In the genomic region with DNA sequence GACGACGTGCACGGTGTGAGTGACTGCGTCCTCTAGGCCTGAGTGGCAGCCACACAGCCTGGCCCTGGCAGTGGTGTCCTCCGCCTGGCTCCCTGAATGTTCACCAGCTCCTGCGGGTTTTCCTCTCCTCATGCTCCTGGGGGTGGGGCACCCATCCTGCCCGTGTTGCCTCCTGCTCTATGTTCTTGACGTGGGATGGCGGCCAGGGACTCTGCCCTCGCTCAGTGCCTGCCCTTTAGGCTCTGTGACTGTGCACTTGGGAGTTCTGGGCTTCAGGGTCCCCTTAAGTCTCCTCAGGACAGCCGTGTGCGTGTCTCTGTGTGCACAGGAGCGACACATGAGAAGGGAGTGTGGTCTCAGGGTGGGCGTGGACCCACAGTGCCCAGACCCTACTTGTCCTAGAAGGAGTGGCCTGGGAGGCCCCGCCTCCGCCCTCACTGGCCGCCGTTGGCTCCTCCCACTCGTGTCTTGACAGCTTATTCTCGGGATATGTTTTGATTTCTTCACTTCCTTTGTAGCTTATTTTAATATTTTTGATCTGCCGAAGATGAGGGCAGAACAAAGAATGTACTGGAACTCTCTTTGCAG, we compare ENCODE assay signal across 8 cellular contexts. TPM values are rescaled to one million over a fixed set of nuclear protein-coding genes. Genes with fewer than 3 reads are reported as not detected.
DNase-seq lines count a peak whose midpoint lies in the region; ATAC-seq, FAIRE-seq and TF ChIP-seq lines count a peak whose summit lies in the region.

No MANE protein-coding gene starts in this region.

- H3K27me3 ChIP-seq in K562 (ENCODE audit: control insufficient read depth in 2 of 2, insufficient read depth in 2 of 2, low read length in 2 of 2) (no peaks in the 10 kb centered on the region), iPS-18a (ENCODE audit: control insufficient read depth, insufficient read depth, low read length) (no peaks in the 10 kb centered on the region)

- BruUV-seq in K562 (replicated peaks; lab: Mats Ljungman, UMichigan) = no TSS peak

- no peak for TF ChIP-seq RAD21 in K562 (CRISPR knock-in tag; conservative IDR thresholded peaks at IDR 0.05 in 1 of 2, IDR thresholded peaks at IDR 0.05 in 1 of 2)

- H3K27ac ChIP-seq in K562 (ENCODE audit: extremely low read depth, low read depth, low read length) = peak overlapping the region; percentile 66; the same call in 2 of the 3 replicates
- no peak overlapping the region for H3K27ac ChIP-seq in iPS-18a (ENCODE audit: low read length)

- peaks cover 36% of the 10 kb centered on the region for H3K9me1 ChIP-seq in K562 (ENCODE audit: control insufficient read depth, insufficient read depth, low read length)

- H3K4me1 ChIP-seq in K562 (replicated peaks in 1 of 2; ENCODE audit: control insufficient read depth in 2 of 2, insufficient read depth in 2 of 2, low read length in 2 of 2) (peaks cover 36 to 87% of the 10 kb centered on the region in 2 experiments), iPS-18a (ENCODE audit: control insufficient read depth, low read depth, low read length) (peaks cover 10% of the 10 kb centered on the region)

- no peak for TF ChIP-seq CTCF in K562 (IDR thresholded peaks at IDR 0.05 in 2 of 3, conservative IDR thresholded peaks at IDR 0.05 in 1 of 3; ENCODE audit: insufficient read depth in 2 of 3, low read depth in 1 of 3, low read length in 3 of 3)

- 8% methylated on average over 21 of the region's 21 CpGs for WGBS in K562 (ENCODE audit: insufficient coverage, low coverage, missing lambda C conversion rate)

- DNase-seq in HEK293T (ENCODE audit: extremely low spot score) (peak; percentile 72), T-helper 22 cell (ENCODE audit: low read depth) (peak; percentile 80), K562 (ENCODE audit: extremely low read depth in 1 of 4, low spot score in 3 of 4) (peak; percentile 78 to 82 (median 81)), sciatic nerve (ENCODE audit: low spot score) (peak; percentile 93)

- H3K79me2 ChIP-seq in K562 (ENCODE audit: control insufficient read depth, insufficient read depth, low read length) = peaks cover 83% of the 10 kb centered on the region

- H2AFZ ChIP-seq in K562 (ENCODE audit: low read depth, low read length) = no peak overlapping the region

- peak; percentile 87 for FAIRE-seq in K562 (lab: Jason Lieb, UNC)

- no peak for TF ChIP-seq EP300 in K562 (IDR thresholded peaks at IDR 0.05; ENCODE audit: low read length)

- intact Hi-C loops in K562 (cut with micrococcal nuclease) (loop anchor here (2.0 kb wide), 1 partner anchor 33 kb away; no protein-coding TSS in a partner anchor), sciatic nerve (cut with DNase I) (loop anchor here (10.0 kb wide), 1 partner anchor 63 kb away; no protein-coding TSS in a partner anchor)

- peak; percentile 48 for ATAC-seq in K562
- peak; percentile 66 for ATAC-seq in sciatic nerve
- no peak for ATAC-seq in GM21515 (IDR thresholded peaks at IDR 0.05; ENCODE audit: unreplicated experiment)
- ATAC-seq in HG02981 (IDR thresholded peaks at IDR 0.05; ENCODE audit: unreplicated experiment) = no peak
- ATAC-seq in GM21717 (IDR thresholded peaks at IDR 0.05; ENCODE audit: unreplicated experiment) = no peak

- no peaks in the 10 kb centered on the region for H3K9me3 ChIP-seq in K562 (replicated peaks; ENCODE audit: control insufficient read depth, insufficient read depth, low read depth, low read length)
- H3K9me3 ChIP-seq in iPS-18a (ENCODE audit: control insufficient read depth, low read depth, low read length) = no peaks in the 10 kb centered on the region

- in situ Hi-C loops in K562 (cut with MboI) = loop anchor here (5.0 kb wide), 1 partner anchor 34 kb away; no protein-coding TSS in a partner anchor

- peak overlapping the region; percentile 96 for H3K4me2 ChIP-seq in K562 (ENCODE audit: insufficient read depth, low read length)

- TF ChIP-seq POLR2A in K562 (conservative IDR thresholded peaks at IDR 0.05) = no peak

- CTCF ChIA-PET in HEK293T (lab: Yijun Ruan, JAX) (interaction anchor here (0.6 to 1.5 kb wide), 3 partner anchors 10 to 150 kb away, joined by 3 read pairs; no protein-coding TSS in a partner anchor), K562 (lab: Yijun Ruan, JAX; ENCODE audit: low intra/inter-chr PET ratio) (no interaction called here)

- H3K36me3 ChIP-seq in K562 (ENCODE audit: control insufficient read depth, insufficient read depth, low read length) (peaks cover 14% of the 10 kb centered on the region; the same call in 2 of the 3 replicates), iPS-18a (ENCODE audit: control insufficient read depth, low read depth, low read length) (no peaks in the 10 kb centered on the region)

- peaks cover 75% of the 10 kb centered on the region for H4K20me1 ChIP-seq in K562 (replicated peaks; ENCODE audit: control insufficient read depth, insufficient read depth, low read length)

- POLR2A ChIA-PET in HEK293T (lab: Yijun Ruan, JAX) = interaction anchor here (1.0 to 1.8 kb wide), 7 partner anchors 19 to 160 kb away, joined by 3 to 5 read pairs (median 3); partner anchors contain the start of genes MORN1 and RER1
- POLR2A ChIA-PET in K562 (lab: Yijun Ruan, JAX) = interaction anchor here (0.7 to 4.0 kb wide), 15 partner anchors 10 to 162 kb away, joined by 3 to 33 read pairs (median 4); partner anchors contain the start of genes MORN1 and RER1

- peak overlapping the region; percentile 65 to 92 for H3K9ac ChIP-seq in K562 (ENCODE audit: insufficient read depth in 1 of 2, low read depth in 2 of 2, low read length in 2 of 2)
- no peak overlapping the region for H3K9ac ChIP-seq in iPS-18a (ENCODE audit: low read length)

- H3K4me3 ChIP-seq in K562 = peak overlapping the region; percentile 53
- peak overlapping the region; percentile 76 for H3K4me3 ChIP-seq in iPS-18a (ENCODE audit: low read length)

TF ChIP-seq in HEK293T, 16 proteins besides CTCF, POLR2A, EP300 and RAD21 (continues in another document):
- no peak for TF ChIP-seq FOXM1 (IDR thresholded peaks at IDR 0.05; ENCODE audit: borderline replicate concordance)
- TF ChIP-seq, protein P1, sequence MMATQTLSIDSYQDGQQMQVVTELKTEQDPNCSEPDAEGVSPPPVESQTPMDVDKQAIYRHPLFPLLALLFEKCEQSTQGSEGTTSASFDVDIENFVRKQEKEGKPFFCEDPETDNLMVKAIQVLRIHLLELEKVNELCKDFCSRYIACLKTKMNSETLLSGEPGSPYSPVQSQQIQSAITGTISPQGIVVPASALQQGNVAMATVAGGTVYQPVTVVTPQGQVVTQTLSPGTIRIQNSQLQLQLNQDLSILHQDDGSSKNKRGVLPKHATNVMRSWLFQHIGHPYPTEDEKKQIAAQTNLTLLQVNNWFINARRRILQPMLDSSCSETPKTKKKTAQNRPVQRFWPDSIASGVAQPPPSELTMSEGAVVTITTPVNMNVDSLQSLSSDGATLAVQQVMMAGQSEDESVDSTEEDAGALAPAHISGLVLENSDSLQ (IDR thresholded peaks at IDR 0.05) = peak; percentile 63

TF ChIP-seq in K562, 482 proteins besides CTCF, POLR2A, EP300 and RAD21 (continues in another document):
- no peak for TF ChIP-seq TEAD1 (CRISPR knock-in tag; IDR thresholded peaks at IDR 0.05)

RNA-seq across cellular contexts. Expression of gene SKI, which starts 3.6 kb away (rescaled TPM):
- total RNA-seq in K562 (2011; cell fraction: chromatin; rRNA removed; ENCODE audit: low replicate concordance) = 25.0 and 40.0 TPM in 2 replicates
- 28.2 and 34.2 TPM in 2 replicates for total RNA-seq in K562 (2011; cell fraction: nucleolus; rRNA removed)
- total RNA-seq in K562 (2011; cell fraction: nucleoplasm; rRNA removed) = 21.0 and 24.4 TPM in 2 replicates
- 10.8 and 16.6 TPM in 2 replicates for total RNA-seq in K562 (2014; rRNA removed)
- 2.8 and 3.2 TPM in 2 replicates for total RNA-seq in K562 (2014; rRNA removed; fragmentation: Illumina TruSeq; extraction: Trizol)
- 4.6 and 5.6 TPM in 2 replicates for total RNA-seq in K562 (2015; rRNA removed; fragmentation: Illumina TruSeq; extraction: Trizol)
- total RNA-seq in K562 (2021) = 55.4 and 60.5 TPM in 2 replicates
- 3.1 and 4.6 TPM in 2 replicates for polyA plus RNA-seq in K562 (2011; rRNA removed)
- 3.6 and 6.1 TPM in 2 replicates for polyA plus RNA-seq in K562 (2011; cell fraction: cytosol; rRNA removed)
- 8.6 and 16.4 TPM in 2 replicates for polyA plus RNA-seq in K562 (2011; cell fraction: nucleus; rRNA removed)
- polyA plus RNA-seq in K562 (2012) = 13.2 and 13.6 TPM in 2 replicates
- polyA plus RNA-seq in K562 (2014; fragmentation: Illumina TruSeq; extraction: Trizol) = 15.8 and 21.4 TPM in 2 replicates
- under 1 TPM; 0.10 to 0.39 TPM for polyA plus RNA-seq in K562 (2014; fragmentation: Nextera tagmentation; extraction: Ambion mirVana)
- 16.4 and 17.0 TPM in 2 replicates for polyA plus RNA-seq in K562 (2014; rRNA removed)
- 2.7 and 4.6 TPM in 2 replicates for polyA minus RNA-seq in K562 (2011; rRNA and poly(A)+ RNA removed)
- 20.6 and 21.9 TPM in 2 replicates for polyA minus RNA-seq in K562 (2011; cell fraction: cytosol; rRNA and poly(A)+ RNA removed)
- polyA minus RNA-seq in K562 (2011; cell fraction: nucleus; rRNA and poly(A)+ RNA removed) = 8.6 and 10.9 TPM in 2 replicates
- 108 TPM for total RNA-seq in sciatic nerve

RNA-seq across cellular contexts. Expression of gene FAAP20, which starts 37.2 kb away (rescaled TPM):
- 32.5 and 87.9 TPM in 2 replicates for total RNA-seq in K562 (2011; cell fraction: chromatin; rRNA removed; ENCODE audit: low replicate concordance)
- total RNA-seq in K562 (2011; cell fraction: nucleolus; rRNA removed) = 57.6 and 57.7 TPM in 2 replicates
- total RNA-seq in K562 (2011; cell fraction: nucleoplasm; rRNA removed) = 37.4 and 38.2 TPM in 2 replicates
- total RNA-seq in K562 (2014; rRNA removed) (74.4 and 79.5 TPM in 2 replicates), K562 (2014; rRNA removed; fragmentation: Illumina TruSeq; extraction: Trizol) (4.5 and 5.2 TPM in 2 replicates), K562 (2015; rRNA removed; fragmentation: Illumina TruSeq; extraction: Trizol) (13.7 and 15.9 TPM in 2 replicates), K562 (2021) (142 TPM in 2 replicates), sciatic nerve (43.0 TPM)
- polyA plus RNA-seq in K562 (2011; rRNA removed) (9.9 and 13.5 TPM in 2 replicates), K562 (2014; fragmentation: Illumina TruSeq; extraction: Trizol) (8.4 and 22.6 TPM in 2 replicates), K562 (2014; fragmentation: Nextera tagmentation; extraction: Ambion mirVana) (1 to 10 TPM in 1 of 2 experiments, under 1 TPM in 1; 0.58 to 1.0 TPM), K562 (2014; rRNA removed) (143 and 153 TPM in 2 replicates)
- 19.5 and 92.5 TPM in 2 replicates for polyA plus RNA-seq in K562 (2011; cell fraction: cytosol; rRNA removed)
- 23.2 and 44.5 TPM in 2 replicates for polyA plus RNA-seq in K562 (2011; cell fraction: nucleus; rRNA removed)
- 74.5 and 114 TPM in 2 replicates for polyA plus RNA-seq in K562 (2012)
- 3.3 and 3.9 TPM in 2 replicates for polyA minus RNA-seq in K562 (2011; rRNA and poly(A)+ RNA removed)
- polyA minus RNA-seq in K562 (2011; cell fraction: cytosol; rRNA and poly(A)+ RNA removed) = 16.1 and 25.8 TPM in 2 replicates
- 10.0 and 14.0 TPM in 2 replicates for polyA minus RNA-seq in K562 (2011; cell fraction: nucleus; rRNA and poly(A)+ RNA removed)

Comparison
In these comparisons a context has a peak if more than half of its experiments do, and no peak if none do; other contexts are left out.
1. ATAC-seq: peak in K562 (single experiment) and sciatic nerve (single experiment); none in GM21515 (single experiment), HG02981 (single experiment) and GM21717 (single experiment).
2. Peak in every context shown above with its lines, with median percentiles within 50 percentile points of each other: DNase-seq.